ENCODE assay signal across 1 cellular context in genomic region chr16:28700349-28700748, GRCh38. TPM values are rescaled to one million over a fixed set of nuclear protein-coding genes. Genes with fewer than 3 reads are reported as not detected.
"Had no signal": no experiment of that assay in that cellular context is flagged by ENCODE, and none has a peak within 500 bp of the region (broad histone marks: within the 10 kb centered on the region; RNA-seq: fewer than 3 reads in every experiment).

No MANE protein-coding gene starts in this region.

RNA-seq across cellular contexts. Expression of gene NPIPB9, which starts 51.2 kb away (rescaled TPM):
- total RNA-seq: mucosa of gallbladder had no signal
